8 cellular contexts compared by ENCODE assay signal in genomic region chr1:145927916-145928647, GRCh38. TPM values are rescaled to one million over a fixed set of nuclear protein-coding genes. Genes with fewer than 3 reads are reported as not detected.
DNase-seq lines count a peak whose midpoint lies in the region; ATAC-seq and TF ChIP-seq lines count a peak whose summit lies in the region.

No MANE protein-coding gene starts in this region.

- peaks cover 16% of the 10 kb centered on the region for H3K36me3 ChIP-seq in Panc1 (ENCODE audit: control insufficient read depth, insufficient read depth, low read length)
- peaks cover 4% of the 10 kb centered on the region for H3K36me3 ChIP-seq in rectal smooth muscle tissue (ENCODE audit: control insufficient read depth, insufficient read depth, low read length)

- POLR2A ChIA-PET in Panc1 (lab: Charles Lee): interaction anchor here (0.6 to 2.4 kb wide), 7 partner anchors 10 to 175 kb away, joined by 3 to 16 read pairs (median 8); partner anchors contain the start of genes ANKRD34A, LIX1L, PEX11B and POLR3GL

- BruUV-seq in Panc1 (replicated peaks; lab: Mats Ljungman, UMichigan): TSS peak; percentile 99

- H3K27me3 ChIP-seq in Panc1 (ENCODE audit: control insufficient read depth, insufficient read depth, low read length) (no peaks in the 10 kb centered on the region), rectal smooth muscle tissue (ENCODE audit: control insufficient read depth, insufficient read depth, low read length) (no peaks in the 10 kb centered on the region)

- no peaks in the 10 kb centered on the region for H3K9me3 ChIP-seq in Panc1 (ENCODE audit: control insufficient read depth, insufficient read depth, low read depth, low read length)

- intact Hi-C loops in Panc1 (cut with micrococcal nuclease; ENCODE audit: unreplicated experiment): no loop called here

- DNase-seq in Panc1 (ENCODE audit: low read depth, low spot score) (no peak), fibroblast of mammary gland (ENCODE audit: low read depth) (no peak), HT-29 (ENCODE audit: low spot score) (no peak), NCI-H1930 (lab: John Stamatoyannopoulos, UW) (no peak), cortex of kidney (lab: John Stamatoyannopoulos, UW) (no peak)

- H3K4me3 ChIP-seq in GM12875 (ENCODE audit: low read depth, low read length) (peak overlapping the region; percentile 71), Panc1 (ENCODE audit: low read depth in 2 of 2, low read length in 2 of 2) (peak overlapping the region; percentile 74 to 99), fibroblast of mammary gland (ENCODE audit: control insufficient read depth, low read depth, low read length) (peak overlapping the region; percentile 82), rectal smooth muscle tissue (ENCODE audit: low read length) (peak overlapping the region; percentile 97)

- H3K27ac ChIP-seq in Panc1 (ENCODE audit: low read length) (peak overlapping the region; percentile 100), rectal smooth muscle tissue (ENCODE audit: low read depth, low read length) (peak overlapping the region; percentile 97)

- TF ChIP-seq CTCF in GM12875 (IDR thresholded peaks at IDR 0.05; ENCODE audit: borderline replicate concordance, insufficient read depth, low read depth, low read length): no peak
- no peak for TF ChIP-seq CTCF in Panc1 (IDR thresholded peaks at IDR 0.05)
- no peak for TF ChIP-seq CTCF in fibroblast of mammary gland (conservative IDR thresholded peaks at IDR 0.05; ENCODE audit: control insufficient read depth, insufficient read depth, low read depth, low read length)

- in situ Hi-C loops in Panc1 (cut with HindIII; ENCODE audit: low pct_unique_long_range_greater_than_20kb, low sequenced_read_pairs): no loop called here

- H3K4me1 ChIP-seq in Panc1 (ENCODE audit: control insufficient read depth, insufficient read depth, low read length): peaks cover 16% of the 10 kb centered on the region
- peaks cover 13% of the 10 kb centered on the region for H3K4me1 ChIP-seq in rectal smooth muscle tissue (ENCODE audit: control insufficient read depth, insufficient read depth, low read length)

- CTCF ChIA-PET in Panc1 (lab: Charles Lee): interaction anchor here (0.6 to 1.0 kb wide), 5 partner anchors 23 to 82 kb away, joined by 3 to 7 read pairs (median 6); partner anchors contain the start of gene NUDT17

- H3K9ac ChIP-seq in rectal smooth muscle tissue (ENCODE audit: low read length): peak overlapping the region; percentile 80

- ATAC-seq in Panc1 (no peak), GM19455 (IDR thresholded peaks at IDR 0.05; ENCODE audit: unreplicated experiment) (no peak)

RNA-seq across cellular contexts. Expression of gene RBM8A, which starts 0.8 kb away (rescaled TPM):
- 172 TPM for total RNA-seq in Panc1 (2021; ENCODE audit: unreplicated experiment)
- polyA plus RNA-seq in Panc1 (2012; ENCODE audit: insufficient read length): 208 TPM
- total RNA-seq in HT-29 (2014; rRNA removed; shearing (Covaris generic)): 88.3 and 93.5 TPM in 2 replicates

RNA-seq across cellular contexts. Expression of gene PEX11B, which starts 9.6 kb away (rescaled TPM):
- total RNA-seq in Panc1 (2021; ENCODE audit: unreplicated experiment): 27.4 TPM
- 28.0 TPM for polyA plus RNA-seq in Panc1 (2012; ENCODE audit: insufficient read length)
- 10.5 and 11.1 TPM in 2 replicates for total RNA-seq in HT-29 (2014; rRNA removed; shearing (Covaris generic))

RNA-seq across cellular contexts. Expression of gene ITGA10, which starts 18.2 kb away (rescaled TPM):
- 2.2 TPM for total RNA-seq in Panc1 (2021; ENCODE audit: unreplicated experiment)
- 1.3 TPM for polyA plus RNA-seq in Panc1 (2012; ENCODE audit: insufficient read length)
- total RNA-seq in HT-29 (2014; rRNA removed; shearing (Covaris generic)): 0.08 and 0.10 TPM in 2 replicates

RNA-seq across cellular contexts. Expression of gene LIX1L, which starts 29.7 kb away (rescaled TPM):
- total RNA-seq in Panc1 (2021; ENCODE audit: unreplicated experiment): 23.3 TPM
- polyA plus RNA-seq in Panc1 (2012; ENCODE audit: insufficient read length): 8.6 TPM
- total RNA-seq in HT-29 (2014; rRNA removed; shearing (Covaris generic)): 2.5 and 3.0 TPM in 2 replicates

RNA-seq across cellular contexts. Expression of gene ANKRD34A, which starts 36.3 kb away (rescaled TPM):
- total RNA-seq in Panc1 (2021; ENCODE audit: unreplicated experiment): 1.4 TPM
- 2.9 TPM for polyA plus RNA-seq in Panc1 (2012; ENCODE audit: insufficient read length)
- 0.20 and 1.9 TPM in 2 replicates for total RNA-seq in HT-29 (2014; rRNA removed; shearing (Covaris generic))
